13 cellular contexts compared by ENCODE assay signal in genomic region chr16:3460585-3460984, GRCh38. TPM values are rescaled to one million over a fixed set of nuclear protein-coding genes. Genes with fewer than 3 reads are reported as not detected.
DNase-seq lines count a peak whose midpoint lies in the region; ATAC-seq, FAIRE-seq and TF ChIP-seq lines count a peak whose summit lies in the region.
"Had no signal": no experiment of that assay in that cellular context is flagged by ENCODE, and none has a peak within 500 bp of the region (broad histone marks: within the 10 kb centered on the region; RNA-seq: fewer than 3 reads in every experiment).

No MANE protein-coding gene starts in this region.

- H3K4me3 ChIP-seq in A549: no peak overlapping the region
- H3K4me3 ChIP-seq in CD8-positive, alpha-beta T cell (ENCODE audit: low read depth, low read length): peak overlapping the region; percentile 31
- no peak overlapping the region for H3K4me3 ChIP-seq in naive thymus-derived CD4-positive, alpha-beta T cell (ENCODE audit: low read length)
- H3K4me3 ChIP-seq: BLaER1, body of pancreas, lung had no signal

- DNase-seq in A549 (ENCODE audit: low read depth in 1 of 2, low spot score in 1 of 2) (no peak), DMS 273 treated with DMSO at 0.1 percent for 48 hours (lab: John Stamatoyannopoulos, UW) (no peak)
- no peak for DNase-seq in CD8-positive, alpha-beta T cell
- no peak for DNase-seq in activated CD8-positive, alpha-beta T cell treated with anti-CD3 and anti-CD28 coated beads, Interleukin-2, amount 10 ng/mL, durations not matched to agents 7 days and 5 days
- no peak for DNase-seq in naive thymus-derived CD4-positive, alpha-beta T cell
- no peak for DNase-seq in stimulated activated CD4-positive, alpha-beta T cell treated with anti-CD3 and anti-CD28 coated beads, Interleukin-2, amount 100 ng/mL, for 24 hours
- DNase-seq: body of pancreas, NCI-H1105 had no signal

- no peaks in the 10 kb centered on the region for H3K36me3 ChIP-seq in CD8-positive, alpha-beta T cell (ENCODE audit: insufficient read depth, low read length)
- H3K36me3 ChIP-seq in naive thymus-derived CD4-positive, alpha-beta T cell (ENCODE audit: control insufficient read depth in 2 of 3, insufficient read depth in 3 of 3, low read length in 3 of 3): peaks cover 0 to 4% (median 0%) of the 10 kb centered on the region in 3 experiments

- peaks cover 68% of the 10 kb centered on the region for H3K4me1 Mint-ChIP-seq in CD8-positive, alpha-beta T cell (ENCODE audit: low read depth)
- H3K4me1 Mint-ChIP-seq in activated CD8-positive, alpha-beta T cell treated with anti-CD3 and anti-CD28 coated beads, Interleukin-2, amount 10 ng/mL, durations not matched to agents 7 days and 5 days (ENCODE audit: low read depth): peaks cover 64% of the 10 kb centered on the region
- peaks cover 46 to 77% (median 67%) of the 10 kb centered on the region in 7 donors for H3K4me1 Mint-ChIP-seq in naive thymus-derived CD4-positive, alpha-beta T cell

- peaks cover 33% of the 10 kb centered on the region for H3K4me1 ChIP-seq in A549
- peaks cover 52% of the 10 kb centered on the region for H3K4me1 ChIP-seq in CD8-positive, alpha-beta T cell (ENCODE audit: insufficient read depth, low read length)
- peaks cover 46 to 49% of the 10 kb centered on the region in 2 donors for H3K4me1 ChIP-seq in naive thymus-derived CD4-positive, alpha-beta T cell (ENCODE audit: control insufficient read depth in 2 of 2, insufficient read depth in 2 of 2, low read length in 2 of 2)

- intact Hi-C loops in CD8-positive, alpha-beta T cell (cut with DNase I, micrococcal nuclease): loop anchor here (2.0 to 5.0 kb wide), 2 partner anchors 293 to 402 kb away; no protein-coding TSS in a partner anchor
- intact Hi-C loops in naive thymus-derived CD4-positive, alpha-beta T cell (cut with micrococcal nuclease): no loop called here

- 90% methylated on average over 8 of the region's 8 CpGs for WGBS in A549 (ENCODE audit: missing lambda C conversion rate)

- H3K9me3 ChIP-seq in A549: no peaks in the 10 kb centered on the region
- H3K9me3 ChIP-seq in CD8-positive, alpha-beta T cell (ENCODE audit: low read length): no peaks in the 10 kb centered on the region
- H3K9me3 ChIP-seq in naive thymus-derived CD4-positive, alpha-beta T cell (ENCODE audit: control insufficient read depth in 2 of 3, low read length in 3 of 3): no peaks in the 10 kb centered on the region
- H3K9me3 ChIP-seq: body of pancreas had no signal

- no peak for TF ChIP-seq EP300 in A549 (IDR thresholded peaks at IDR 0.05)

- peaks cover 6% of the 10 kb centered on the region for H3K36me3 Mint-ChIP-seq in CD8-positive, alpha-beta T cell
- H3K36me3 Mint-ChIP-seq in activated CD8-positive, alpha-beta T cell treated with anti-CD3 and anti-CD28 coated beads, Interleukin-2, amount 10 ng/mL, durations not matched to agents 7 days and 5 days (ENCODE audit: low read depth): peaks cover 23% of the 10 kb centered on the region
- H3K36me3 Mint-ChIP-seq in naive thymus-derived CD4-positive, alpha-beta T cell: peaks cover 0 to 13% (median 0%) of the 10 kb centered on the region in 5 donors

- no peak for TF ChIP-seq POLR2A in A549 (IDR thresholded peaks at IDR 0.05; ENCODE audit: low read length)

- peak overlapping the region; percentile 84 for H3K27ac Mint-ChIP-seq in CD8-positive, alpha-beta T cell
- H3K27ac Mint-ChIP-seq in activated CD8-positive, alpha-beta T cell treated with anti-CD3 and anti-CD28 coated beads, Interleukin-2, amount 10 ng/mL, durations not matched to agents 7 days and 5 days: peak overlapping the region; percentile 81
- H3K27ac Mint-ChIP-seq in naive thymus-derived CD4-positive, alpha-beta T cell: peak overlapping the region in 8 of 9 donors; percentile 71 to 97 (median 84)

- H3K4me3 Mint-ChIP-seq in CD8-positive, alpha-beta T cell: peak overlapping the region; percentile 70
- peak overlapping the region; percentile 12 for H3K4me3 Mint-ChIP-seq in activated CD8-positive, alpha-beta T cell treated with anti-CD3 and anti-CD28 coated beads, Interleukin-2, amount 10 ng/mL, durations not matched to agents 7 days and 5 days
- peak overlapping the region; percentile 19 to 93 (median 58) for H3K4me3 Mint-ChIP-seq in naive thymus-derived CD4-positive, alpha-beta T cell

- H3K27me3 Mint-ChIP-seq in CD8-positive, alpha-beta T cell (ENCODE audit: low read depth): no peaks in the 10 kb centered on the region
- H3K27me3 Mint-ChIP-seq in activated CD8-positive, alpha-beta T cell treated with anti-CD3 and anti-CD28 coated beads, Interleukin-2, amount 10 ng/mL, durations not matched to agents 7 days and 5 days (ENCODE audit: low read depth): no peaks in the 10 kb centered on the region
- H3K27me3 Mint-ChIP-seq in naive thymus-derived CD4-positive, alpha-beta T cell: no peaks in the 10 kb centered on the region

- no peak for FAIRE-seq in A549 (lab: Jason Lieb, UNC)

- H3K9me3 Mint-ChIP-seq in CD8-positive, alpha-beta T cell: no peaks in the 10 kb centered on the region
- no peaks in the 10 kb centered on the region for H3K9me3 Mint-ChIP-seq in activated CD8-positive, alpha-beta T cell treated with anti-CD3 and anti-CD28 coated beads, Interleukin-2, amount 10 ng/mL, durations not matched to agents 7 days and 5 days (ENCODE audit: insufficient read depth)
- H3K9me3 Mint-ChIP-seq in naive thymus-derived CD4-positive, alpha-beta T cell: peaks cover 0 to 3% (median 0%) of the 10 kb centered on the region in 11 donors

- CTCF ChIA-PET in A549 (lab: Yijun Ruan, JAX): interaction anchor here (1.6 kb wide), 1 partner anchor 11 kb away, joined by 3 read pairs; no protein-coding TSS in a partner anchor
- CTCF ChIA-PET in CD8-positive, alpha-beta T cell (lab: Charles Lee): interaction anchor here (1.1 to 2.3 kb wide), 7 partner anchors 40 to 429 kb away, joined by 3 to 7 read pairs (median 5); partner anchors contain the start of gene CLUAP1
- CTCF ChIA-PET in activated CD8-positive, alpha-beta T cell treated with anti-CD3 and anti-CD28 coated beads, Interleukin-2, amount 10 ng/mL, durations not matched to agents 7 days and 5 days (lab: Charles Lee): interaction anchor here (0.7 to 1.6 kb wide), 4 partner anchors 272 to 331 kb away, joined by 3 to 12 read pairs (median 4); no protein-coding TSS in a partner anchor
- CTCF ChIA-PET in naive thymus-derived CD4-positive, alpha-beta T cell (lab: Charles Lee): interaction anchor here (1.1 to 1.7 kb wide), 4 partner anchors 328 to 428 kb away, joined by 3 to 7 read pairs (median 4); no protein-coding TSS in a partner anchor

- no peak for TF ChIP-seq RAD21 in A549 (conservative IDR thresholded peaks at IDR 0.05 in 1 of 2, IDR thresholded peaks at IDR 0.05 in 1 of 2)

- ATAC-seq in A549 (no peak), GM19463 (IDR thresholded peaks at IDR 0.05; ENCODE audit: unreplicated experiment) (no peak), HG02973 (IDR thresholded peaks at IDR 0.05; ENCODE audit: unreplicated experiment) (no peak)
- no peak for ATAC-seq in CD8-positive, alpha-beta T cell
- ATAC-seq in activated CD8-positive, alpha-beta T cell treated with anti-CD3 and anti-CD28 coated beads, Interleukin-2, amount 10 ng/mL, durations not matched to agents 7 days and 5 days: no peak
- ATAC-seq in naive thymus-derived CD4-positive, alpha-beta T cell: no peak
- ATAC-seq: body of pancreas, HCT116 had no signal

- TF ChIP-seq CTCF in A549 (IDR thresholded peaks at IDR 0.05): no peak
- TF ChIP-seq CTCF in CD8-positive, alpha-beta T cell (IDR thresholded peaks at IDR 0.05): no peak

- no peak overlapping the region for H3K27ac ChIP-seq in A549
- H3K27ac ChIP-seq in CD8-positive, alpha-beta T cell (ENCODE audit: low read depth, low read length): no peak overlapping the region
- H3K27ac ChIP-seq in naive thymus-derived CD4-positive, alpha-beta T cell (ENCODE audit: low read depth, low read length): peak overlapping the region; percentile 96
- H3K27ac ChIP-seq: BLaER1 had no signal

- POLR2A ChIA-PET in A549 (lab: Yijun Ruan, JAX): no interaction called here
- POLR2A ChIA-PET in CD8-positive, alpha-beta T cell (lab: Charles Lee): interaction anchor here (0.7 to 1.1 kb wide), 3 partner anchors 40 to 325 kb away, joined by 3 read pairs; partner anchors contain the start of gene ZNF213
- POLR2A ChIA-PET in activated CD8-positive, alpha-beta T cell treated with anti-CD3 and anti-CD28 coated beads, Interleukin-2, amount 10 ng/mL, durations not matched to agents 7 days and 5 days (lab: Charles Lee): interaction anchor here (0.9 to 1.7 kb wide), 4 partner anchors 17 to 178 kb away, joined by 3 to 5 read pairs (median 4); partner anchors contain the start of genes NAA60 and ZNF597
- POLR2A ChIA-PET in naive thymus-derived CD4-positive, alpha-beta T cell (lab: Charles Lee): interaction anchor here (0.6 to 1.2 kb wide), 4 partner anchors 49 to 276 kb away, joined by 3 to 4 read pairs (median 3); partner anchors contain the start of gene ZNF263

- H3K27me3 ChIP-seq in CD8-positive, alpha-beta T cell (ENCODE audit: insufficient read depth, low read length): no peaks in the 10 kb centered on the region
- H3K27me3 ChIP-seq in naive thymus-derived CD4-positive, alpha-beta T cell (ENCODE audit: control insufficient read depth in 2 of 2, insufficient read depth in 2 of 2, low read length in 2 of 2): no peaks in the 10 kb centered on the region
- H3K27me3 ChIP-seq: BLaER1, body of pancreas had no signal

- no peak overlapping the region; the same call in 2 of the 3 replicates for H3K4me2 ChIP-seq in A549

RNA-seq across cellular contexts. Expression of gene NAA60, which starts 17.1 kb away (rescaled TPM):
- 34.8 and 41.6 TPM in 2 replicates for polyA plus RNA-seq in A549 (2011; rRNA removed)
- polyA plus RNA-seq in A549 (2012; cell fraction: cytosol; rRNA removed): 24.3 and 40.9 TPM in 2 replicates
- 66.5 and 76.7 TPM in 2 replicates for polyA plus RNA-seq in A549 (2012; cell fraction: nucleus; rRNA removed)
- 42.5 to 45.3 TPM (median 43.9 TPM) in 3 replicates for polyA plus RNA-seq in A549 (2017; fragmentation: RNase III; extraction: RNeasy Plus Mini Kit Qiagen cat#74134 plus additional on column Dnase treatment)
- 21.4 and 25.6 TPM in 2 replicates for polyA minus RNA-seq in A549 (2011; rRNA and poly(A)+ RNA removed)
- total RNA-seq in CD8-positive, alpha-beta T cell: 10 to 100 TPM; 45.4 to 48.0 TPM
- 10 to 100 TPM; 46.3 to 49.0 TPM for total RNA-seq in activated CD8-positive, alpha-beta T cell treated with anti-CD3 and anti-CD28 coated beads, Interleukin-2, amount 10 ng/mL, durations not matched to agents 7 days and 5 days
- 10 to 100 TPM; 38.7 to 63.7 (median 55.3) TPM for total RNA-seq in naive thymus-derived CD4-positive, alpha-beta T cell
- polyA plus RNA-seq in naive thymus-derived CD4-positive, alpha-beta T cell: 10 to 100 TPM; 41.2 to 58.9 TPM

RNA-seq across cellular contexts. Expression of gene ZNF597, which starts 17.3 kb away (rescaled TPM):
- polyA plus RNA-seq in A549 (2011; rRNA removed): 1.9 TPM in 2 replicates
- 0.37 and 0.45 TPM in 2 replicates for polyA plus RNA-seq in A549 (2012; cell fraction: cytosol; rRNA removed)
- 0.32 and 0.37 TPM in 2 replicates for polyA plus RNA-seq in A549 (2012; cell fraction: nucleus; rRNA removed)
- 0.92 to 1.1 TPM (median 0.96 TPM) in 3 replicates for polyA plus RNA-seq in A549 (2017; fragmentation: RNase III; extraction: RNeasy Plus Mini Kit Qiagen cat#74134 plus additional on column Dnase treatment)
- polyA minus RNA-seq in A549 (2011; rRNA and poly(A)+ RNA removed): 1.4 and 1.5 TPM in 2 replicates
- total RNA-seq in CD8-positive, alpha-beta T cell: 1 to 10 TPM; 4.5 to 4.6 TPM
- total RNA-seq in activated CD8-positive, alpha-beta T cell treated with anti-CD3 and anti-CD28 coated beads, Interleukin-2, amount 10 ng/mL, durations not matched to agents 7 days and 5 days: 1 to 10 TPM; 2.4 to 2.7 TPM
- 1 to 10 TPM; 2.2 to 5.9 (median 3.8) TPM for total RNA-seq in naive thymus-derived CD4-positive, alpha-beta T cell
- polyA plus RNA-seq in naive thymus-derived CD4-positive, alpha-beta T cell: 1 to 10 TPM; 1.7 to 2.1 TPM

RNA-seq across cellular contexts. Expression of gene C16orf90, which starts 34.7 kb away (rescaled TPM):
- polyA plus RNA-seq in A549 (2011; rRNA removed) (not detected in 2 replicates), A549 (2017; fragmentation: RNase III; extraction: RNeasy Plus Mini Kit Qiagen cat#74134 plus additional on column Dnase treatment) (not detected in 3 replicates)
- polyA plus RNA-seq in A549 (2012; cell fraction: cytosol; rRNA removed): not detected in 2 replicates
- not detected in 2 replicates for polyA plus RNA-seq in A549 (2012; cell fraction: nucleus; rRNA removed)
- polyA minus RNA-seq in A549 (2011; rRNA and poly(A)+ RNA removed): not detected in 2 replicates
- not detected for total RNA-seq in CD8-positive, alpha-beta T cell
- total RNA-seq in activated CD8-positive, alpha-beta T cell treated with anti-CD3 and anti-CD28 coated beads, Interleukin-2, amount 10 ng/mL, durations not matched to agents 7 days and 5 days: not detected
- total RNA-seq in naive thymus-derived CD4-positive, alpha-beta T cell: not detected
- polyA plus RNA-seq in naive thymus-derived CD4-positive, alpha-beta T cell: not detected
- total RNA-seq: body of pancreas, lung had no signal
- polyA plus RNA-seq: lung had no signal

RNA-seq across cellular contexts. Expression of gene CLUAP1, which starts 40.2 kb away (rescaled TPM):
- 23.6 and 35.0 TPM in 2 replicates for polyA plus RNA-seq in A549 (2011; rRNA removed)
- 5.8 and 9.1 TPM in 2 replicates for polyA plus RNA-seq in A549 (2012; cell fraction: cytosol; rRNA removed)
- 3.3 and 6.2 TPM in 2 replicates for polyA plus RNA-seq in A549 (2012; cell fraction: nucleus; rRNA removed)
- 19.1 to 20.8 TPM (median 20.6 TPM) in 3 replicates for polyA plus RNA-seq in A549 (2017; fragmentation: RNase III; extraction: RNeasy Plus Mini Kit Qiagen cat#74134 plus additional on column Dnase treatment)
- polyA minus RNA-seq in A549 (2011; rRNA and poly(A)+ RNA removed): 13.2 and 14.5 TPM in 2 replicates
- 1 to 10 TPM; 5.6 to 6.0 TPM for total RNA-seq in CD8-positive, alpha-beta T cell
- 10 to 100 TPM; 15.4 to 16.1 TPM for total RNA-seq in activated CD8-positive, alpha-beta T cell treated with anti-CD3 and anti-CD28 coated beads, Interleukin-2, amount 10 ng/mL, durations not matched to agents 7 days and 5 days
- total RNA-seq in naive thymus-derived CD4-positive, alpha-beta T cell: 10 to 100 TPM; 16.9 to 33.2 (median 28.0) TPM
- 10 to 100 TPM; 31.5 to 44.2 TPM for polyA plus RNA-seq in naive thymus-derived CD4-positive, alpha-beta T cell

RNA-seq across cellular contexts. Expression of gene ZNF174, which starts 59.6 kb away (rescaled TPM):
- 15.8 and 16.4 TPM in 2 replicates for polyA plus RNA-seq in A549 (2011; rRNA removed)
- 10.6 and 12.8 TPM in 2 replicates for polyA plus RNA-seq in A549 (2012; cell fraction: cytosol; rRNA removed)
- 9.0 and 10.7 TPM in 2 replicates for polyA plus RNA-seq in A549 (2012; cell fraction: nucleus; rRNA removed)
- polyA plus RNA-seq in A549 (2017; fragmentation: RNase III; extraction: RNeasy Plus Mini Kit Qiagen cat#74134 plus additional on column Dnase treatment): 9.1 to 10.4 TPM (median 9.5 TPM) in 3 replicates
- polyA minus RNA-seq in A549 (2011; rRNA and poly(A)+ RNA removed): 9.8 and 11.7 TPM in 2 replicates
- total RNA-seq in CD8-positive, alpha-beta T cell: 1 to 10 TPM; 4.5 to 6.4 TPM
- total RNA-seq in activated CD8-positive, alpha-beta T cell treated with anti-CD3 and anti-CD28 coated beads, Interleukin-2, amount 10 ng/mL, durations not matched to agents 7 days and 5 days: 10 to 100 TPM; 10.4 to 12.3 TPM
- 10 to 100 TPM in 3 of 5 experiments, 1 to 10 TPM in 2; 4.7 to 22.8 (median 13.5) TPM for total RNA-seq in naive thymus-derived CD4-positive, alpha-beta T cell
- polyA plus RNA-seq in naive thymus-derived CD4-positive, alpha-beta T cell: 10 to 100 TPM; 11.0 to 26.4 TPM

Comparison
In these comparisons a context has a peak if more than half of its experiments do, and no peak if none do; other contexts are left out.
1. H3K4me3 Mint-ChIP-seq: peak in every context shown above with its lines; median percentile 70 in CD8-positive, alpha-beta T cell; 58 in naive thymus-derived CD4-positive, alpha-beta T cell; 12 in activated CD8-positive, alpha-beta T cell treated with anti-CD3 and anti-CD28 coated beads, Interleukin-2, amount 10 ng/mL, durations not matched to agents 7 days and 5 days.
2. intact Hi-C loops: an anchor here in CD8-positive, alpha-beta T cell (2.0 to 5.0 kb wide); none called in naive thymus-derived CD4-positive, alpha-beta T cell.